17 cellular contexts compared by ENCODE assay signal in the genomic region with DNA sequence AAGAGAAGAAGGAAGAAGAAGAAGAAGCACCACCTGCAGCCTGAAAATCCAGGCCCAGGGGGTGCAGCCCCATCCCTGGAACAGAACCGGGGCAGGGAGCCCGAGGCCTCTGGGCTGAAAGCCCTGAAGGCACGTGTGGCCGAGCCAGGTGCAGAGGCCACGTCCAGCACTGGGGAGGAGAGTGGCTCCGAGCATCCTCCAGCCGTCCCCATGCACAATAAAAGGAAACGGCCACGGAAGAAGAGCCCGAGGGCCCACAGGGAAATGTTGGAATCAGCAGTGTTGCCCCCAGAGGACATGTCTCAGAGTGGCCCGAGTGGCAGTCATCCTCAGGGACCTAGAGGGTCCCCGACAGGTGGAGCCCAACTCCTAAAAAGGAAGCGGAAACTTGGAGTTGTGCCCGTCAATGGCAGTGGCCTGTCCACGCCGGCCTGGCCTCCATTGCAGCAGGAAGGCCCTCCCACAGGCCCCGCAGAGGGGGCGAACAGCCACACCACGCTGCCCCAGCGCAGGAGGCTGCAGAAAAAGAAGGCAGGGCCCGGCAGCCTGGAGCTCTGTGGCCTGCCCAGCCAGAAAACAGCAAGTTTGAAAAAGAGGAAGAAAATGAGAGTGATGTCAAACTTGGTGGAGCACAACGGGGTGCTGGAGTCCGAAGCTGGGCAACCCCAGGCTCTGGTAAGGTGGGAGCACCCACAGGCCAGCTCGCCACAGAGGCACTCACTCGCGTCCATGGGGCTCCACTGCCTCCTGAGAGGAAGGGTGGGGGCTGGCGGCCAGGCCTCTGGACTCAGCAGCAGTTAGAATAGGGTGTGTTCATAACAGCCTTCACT. TPM values are rescaled to one million over a fixed set of nuclear protein-coding genes. Genes with fewer than 3 reads are reported as not detected.
DNase-seq lines count a peak whose midpoint lies in the region; ATAC-seq and TF ChIP-seq lines count a peak whose summit lies in the region.
"Had no signal": no experiment of that assay in that cellular context is flagged by ENCODE, and none has a peak within 500 bp of the region (broad histone marks: within the 10 kb centered on the region; RNA-seq: fewer than 3 reads in every experiment).

No MANE protein-coding gene starts in this region.

- H2BK120ac ChIP-seq in IMR-90 (ENCODE audit: low read depth, low read length) = no peak overlapping the region

- H2AK9ac ChIP-seq in IMR-90 (replicated peaks; ENCODE audit: low read depth, low read length, poor library complexity) = peak overlapping the region; percentile 65

- no peaks in the 10 kb centered on the region for H3K27me3 Mint-ChIP-seq in central memory CD8-positive, alpha-beta T cell
- no peaks in the 10 kb centered on the region for H3K27me3 Mint-ChIP-seq in naive B cell
- H3K27me3 Mint-ChIP-seq: activated CD4-positive, alpha-beta memory T cell treated with anti-CD3 and anti-CD28 coated beads, Interleukin-2, amount 10 ng/mL, durations not matched to agents 7 days and 5 days had no signal

- no peaks in the 10 kb centered on the region; the same call in 1 of the 2 replicates for H3K9me1 ChIP-seq in IMR-90 (ENCODE audit: insufficient read depth, low read length)

- dilution Hi-C loops in IMR-90 (cut with HindIII; ENCODE audit: low sequenced_read_pairs, unreplicated experiment) = no loop called here

- H3K4me1 ChIP-seq in IMR-90 (ENCODE audit: control insufficient read depth, insufficient read depth, low read length) = no peaks in the 10 kb centered on the region
- H3K4me1 ChIP-seq: tibial artery had no signal

- H3K9me3 Mint-ChIP-seq in central memory CD8-positive, alpha-beta T cell = no peaks in the 10 kb centered on the region
- no peaks in the 10 kb centered on the region for H3K9me3 Mint-ChIP-seq in naive B cell
- H3K9me3 Mint-ChIP-seq: activated CD4-positive, alpha-beta memory T cell treated with anti-CD3 and anti-CD28 coated beads, Interleukin-2, amount 10 ng/mL, durations not matched to agents 7 days and 5 days; activated T-cell treated with anti-CD3 and anti-CD28 coated beads, Interleukin-2, amount 50 U/mL, for 72 hours had no signal

- peaks cover 4% of the 10 kb centered on the region for H3K4me1 Mint-ChIP-seq in central memory CD8-positive, alpha-beta T cell
- H3K4me1 Mint-ChIP-seq in naive B cell = peaks cover 12 to 18% (median 15%) of the 10 kb centered on the region in 3 donors

- intact Hi-C loops in IMR-90 (cut with micrococcal nuclease) = no loop called here
- intact Hi-C loops in posterior vena cava (cut with DNase I) = no loop called here

- H4K91ac ChIP-seq in IMR-90 (ENCODE audit: insufficient read depth, low read depth, low read length) = no peak overlapping the region

- H2AFZ ChIP-seq in IMR-90 (replicated peaks; ENCODE audit: low read length, poor library complexity) = no peak overlapping the region

- no peak overlapping the region for H2AK5ac ChIP-seq in IMR-90 (ENCODE audit: low read depth, low read length)

- no peak overlapping the region for H2BK5ac ChIP-seq in IMR-90 (ENCODE audit: low read depth, low read length, poor library complexity, severe bottlenecking)

- no peak overlapping the region for H3K27ac ChIP-seq in IMR-90 (ENCODE audit: insufficient read depth, low read length)
- H3K27ac ChIP-seq: SK-N-MC, tibial artery had no signal

- POLR2A ChIA-PET in IMR-90 (lab: Charles Lee; ENCODE audit: unreplicated experiment) = no interaction called here

- 0 out of 4 replicates have a peak, but pooled peaks cover 0 to 3% of the 10 kb centered on the region in 2 experiments for H3K79me1 ChIP-seq in IMR-90 (ENCODE audit: low read depth in 1 of 2, low read length in 2 of 2)

- no peak overlapping the region for H2BK15ac ChIP-seq in IMR-90 (ENCODE audit: low read depth, low read length)

- no peak overlapping the region for H3K4ac ChIP-seq in IMR-90 (ENCODE audit: low read depth, low read length)

- no peak for ATAC-seq in IMR-90 (ENCODE audit: low read depth)
- ATAC-seq in central memory CD8-positive, alpha-beta T cell (replicated peaks; ENCODE audit: extremely low read depth, poor library complexity, severe bottlenecking) = no peak
- ATAC-seq in naive B cell (ENCODE audit: low read depth in 2 of 2) = peak; percentile 89 to 94
- ATAC-seq in HG03045 (IDR thresholded peaks at IDR 0.05; ENCODE audit: unreplicated experiment) = no peak
- ATAC-seq in GM18873 (IDR thresholded peaks at IDR 0.05; ENCODE audit: low FRiP score, unreplicated experiment) = no peak
- ATAC-seq: activated T-cell treated with anti-CD3 and anti-CD28 coated beads, Interleukin-2, amount 50 U/mL, for 72 hours had no signal

- no peaks in the 10 kb centered on the region for H3K9me3 ChIP-seq in IMR-90 (ENCODE audit: control insufficient read depth, insufficient read depth, low read length)
- H3K9me3 ChIP-seq: tibial artery had no signal

- TF ChIP-seq POLR2A in IMR-90 (IDR thresholded peaks at IDR 0.05; ENCODE audit: low read depth, low read length) = no peak

- no peak overlapping the region for H3K4me2 ChIP-seq in IMR-90 (ENCODE audit: low read depth, low read length)

- H4K20me1 ChIP-seq in IMR-90 (ENCODE audit: insufficient read depth, low read length) = no peaks in the 10 kb centered on the region

- no peak overlapping the region for H2BK20ac ChIP-seq in IMR-90 (ENCODE audit: low read depth, low read length)

- H3K9ac ChIP-seq in IMR-90 (ENCODE audit: low read depth, low read length) = no peak overlapping the region

- no TSS peak for BruUV-seq in IMR-90 (replicated peaks; lab: Mats Ljungman, UMichigan)

- in situ Hi-C loops in IMR-90 (cut with MboI; ENCODE audit: low sequenced_read_pairs) = no loop called here

- H3K27ac Mint-ChIP-seq in central memory CD8-positive, alpha-beta T cell (ENCODE audit: low read depth) = peak overlapping the region; percentile 65
- peak overlapping the region; percentile 81 to 97 (median 88) for H3K27ac Mint-ChIP-seq in naive B cell
- H3K27ac Mint-ChIP-seq: activated CD4-positive, alpha-beta memory T cell treated with anti-CD3 and anti-CD28 coated beads, Interleukin-2, amount 10 ng/mL, durations not matched to agents 7 days and 5 days had no signal

- no peak overlapping the region for H3K56ac ChIP-seq in IMR-90 (ENCODE audit: extremely low read depth, insufficient read depth, low read length)

- peaks cover 65% of the 10 kb centered on the region for H3K36me3 Mint-ChIP-seq in central memory CD8-positive, alpha-beta T cell (ENCODE audit: insufficient read depth)
- peaks cover 14% of the 10 kb centered on the region in 2 donors for H3K36me3 Mint-ChIP-seq in naive B cell

- no peaks in the 10 kb centered on the region for H3K27me3 ChIP-seq in IMR-90 (ENCODE audit: control insufficient read depth, insufficient read depth, low read length)
- H3K27me3 ChIP-seq: tibial artery had no signal

- CTCF ChIA-PET in IMR-90 (lab: Yijun Ruan, JAX) = no interaction called here

- H3K4me3 Mint-ChIP-seq in central memory CD8-positive, alpha-beta T cell = no peak overlapping the region
- H3K4me3 Mint-ChIP-seq in naive B cell = peak overlapping the region in 6 of 8 donors; percentile 33 to 70 (median 49)
- H3K4me3 Mint-ChIP-seq: activated CD4-positive, alpha-beta memory T cell treated with anti-CD3 and anti-CD28 coated beads, Interleukin-2, amount 10 ng/mL, durations not matched to agents 7 days and 5 days; activated T-cell treated with anti-CD3 and anti-CD28 coated beads, Interleukin-2, amount 50 U/mL, for 72 hours had no signal

- WGBS in IMR-90 (ENCODE audit: extremely low coverage in 2 of 2, insufficient read length in 1 of 2), 2 experiments = 90% methylated on average over 17 of the region's 27 CpGs; no CpG with 5 or more reads in 1 of the 2 experiments

- no peak for TF ChIP-seq RAD21 in IMR-90 (IDR thresholded peaks at IDR 0.05; ENCODE audit: low read length)

- H4K8ac ChIP-seq in IMR-90 (ENCODE audit: low read depth in 2 of 2, low read length in 2 of 2) = no peak overlapping the region

- H3K18ac ChIP-seq in IMR-90 (ENCODE audit: low read depth, low read length) = no peak overlapping the region

- H3K23ac ChIP-seq in IMR-90 (ENCODE audit: low read depth, low read length) = no peak overlapping the region

- H3K4me3 ChIP-seq in IMR-90 (ENCODE audit: insufficient read depth, low read depth, low read length) = no peak overlapping the region
- H3K4me3 ChIP-seq: SK-N-MC, tibial artery had no signal

- no peak for TF ChIP-seq CTCF in IMR-90 (conservative IDR thresholded peaks at IDR 0.05; ENCODE audit: low read depth, low read length)

- peaks cover 68% of the 10 kb centered on the region for H3K36me3 ChIP-seq in IMR-90 (ENCODE audit: control insufficient read depth, insufficient read depth, low read length)

- no peak overlapping the region for H3K14ac ChIP-seq in IMR-90 (replicated peaks; ENCODE audit: low read depth, low read length)

- DNase-seq in CD1c-positive myeloid dendritic cell (ENCODE audit: extremely low spot score) (peak; percentile 67), IMR-90 (no peak), naive B cell (peak; percentile 69), posterior vena cava (ENCODE audit: low spot score) (no peak)
- no peak for DNase-seq in central memory CD8-positive, alpha-beta T cell (ENCODE audit: low spot score in 2 of 2)
- DNase-seq: activated CD4-positive, alpha-beta memory T cell treated with anti-CD3 and anti-CD28 coated beads, Interleukin-2, amount 10 ng/mL, durations not matched to agents 7 days and 5 days; activated T-cell treated with anti-CD3 and anti-CD28 coated beads, Interleukin-2, amount 50 U/mL, for 72 hours; cortex of kidney; DMS79 treated with DMSO at 0.1 percent for 48 hours; erythroblast; midbrain; NCI-H2081; NCI-H510A treated with DMSO at 0.1 percent for 48 hours; tibial artery had no signal

- no peak overlapping the region for H4K5ac ChIP-seq in IMR-90 (ENCODE audit: low read depth, low read length)

RNA-seq across cellular contexts. Expression of a gene that starts 28.4 kb away (rescaled TPM):
- 16.1 and 21.4 TPM in 2 replicates for total RNA-seq in IMR-90 (2012; rRNA removed)
- polyA plus RNA-seq in IMR-90 (2012; rRNA removed) = 11.1 and 11.7 TPM in 2 replicates
- 6.4 and 7.0 TPM in 2 replicates for polyA plus RNA-seq in IMR-90 (2012; cell fraction: cytosol; rRNA removed)
- polyA plus RNA-seq in IMR-90 (2012; cell fraction: nucleus; rRNA removed; ENCODE audit: low replicate concordance) = 9.0 and 10.9 TPM in 2 replicates
- polyA plus RNA-seq in naive B cell (ENCODE audit: low read depth in 6 of 6) = 10 to 100 TPM in 5 of 6 donors, 1 to 10 TPM in 1; 9.2 to 30.3 (median 21.1) TPM
- total RNA-seq in posterior vena cava = 10 to 100 TPM; 14.6 to 15.2 TPM

RNA-seq across cellular contexts. Expression of a gene that starts 28.5 kb away (rescaled TPM):
- total RNA-seq in IMR-90 (2012; rRNA removed) (0.83 and 0.90 TPM in 2 replicates), posterior vena cava (under 1 TPM; 0.46 to 0.48 TPM)
- polyA plus RNA-seq in IMR-90 (2012; rRNA removed) (0.63 and 0.87 TPM in 2 replicates), naive B cell (ENCODE audit: low read depth in 6 of 6) (1 to 10 TPM in 1 of 6 donors, under 1 TPM in 3, not detected in 2; 0.13 to 1.2 (median 0.49) TPM)
- 0.54 and 0.87 TPM in 2 replicates for polyA plus RNA-seq in IMR-90 (2012; cell fraction: cytosol; rRNA removed)
- 0.42 and 0.91 TPM in 2 replicates for polyA plus RNA-seq in IMR-90 (2012; cell fraction: nucleus; rRNA removed; ENCODE audit: low replicate concordance)

RNA-seq across cellular contexts. Expression of a gene that starts 31.1 kb away (rescaled TPM):
- total RNA-seq in IMR-90 (2012; rRNA removed) = 250 and 312 TPM in 2 replicates
- 149 and 155 TPM in 2 replicates for polyA plus RNA-seq in IMR-90 (2012; rRNA removed)
- polyA plus RNA-seq in IMR-90 (2012; cell fraction: cytosol; rRNA removed) = 114 and 180 TPM in 2 replicates
- 141 and 208 TPM in 2 replicates for polyA plus RNA-seq in IMR-90 (2012; cell fraction: nucleus; rRNA removed; ENCODE audit: low replicate concordance)
- polyA plus RNA-seq in naive B cell (ENCODE audit: low read depth in 6 of 6) = 10 to 100 TPM; 28.5 to 46.1 (median 39.2) TPM
- 100 to 1,000 TPM in 1 of 2 donors, 10 to 100 TPM in 1; 74.7 to 109 TPM for total RNA-seq in posterior vena cava

Comparison
In these comparisons a context has a peak if more than half of its experiments do, and no peak if none do; other contexts are left out.
1. DNase-seq: peak in CD1c-positive myeloid dendritic cell (single experiment) and naive B cell (single experiment); none in IMR-90 (single experiment), central memory CD8-positive, alpha-beta T cell (0 of 2) and posterior vena cava (single experiment).
2. ATAC-seq: peak in naive B cell (2 of 2); none in IMR-90 (single experiment), central memory CD8-positive, alpha-beta T cell (single experiment), HG03045 (single experiment) and GM18873 (single experiment).